In the genomic region with DNA sequence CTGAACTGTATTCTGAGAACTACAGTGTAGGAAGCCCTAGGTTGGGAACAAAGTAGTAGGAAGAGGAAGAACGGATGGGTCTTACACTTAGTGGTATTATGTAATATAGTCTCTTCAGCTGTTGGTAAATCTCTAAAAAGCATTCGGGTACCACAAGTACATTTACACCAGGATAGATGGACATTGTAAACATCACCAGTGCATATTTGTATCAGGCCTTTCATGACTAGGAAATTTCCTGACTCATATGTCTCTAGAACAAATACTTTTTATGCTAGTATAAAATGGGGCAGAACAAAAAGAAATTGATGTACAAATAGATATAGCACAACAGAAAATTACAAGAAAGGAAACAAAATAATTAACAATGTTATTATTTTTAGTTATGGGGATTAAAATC, we compare ENCODE assay signal across 1 cellular context.
TF ChIP-seq lines count a peak whose summit lies in the region.

No MANE protein-coding gene starts in this region.

TF ChIP-seq in IMR-90, 13 proteins besides CTCF, POLR2A, EP300 and RAD21:
- TF ChIP-seq FOS (IDR thresholded peaks at IDR 0.05; ENCODE audit: low read depth, low read length), result no peak
- TF ChIP-seq, protein P1, sequence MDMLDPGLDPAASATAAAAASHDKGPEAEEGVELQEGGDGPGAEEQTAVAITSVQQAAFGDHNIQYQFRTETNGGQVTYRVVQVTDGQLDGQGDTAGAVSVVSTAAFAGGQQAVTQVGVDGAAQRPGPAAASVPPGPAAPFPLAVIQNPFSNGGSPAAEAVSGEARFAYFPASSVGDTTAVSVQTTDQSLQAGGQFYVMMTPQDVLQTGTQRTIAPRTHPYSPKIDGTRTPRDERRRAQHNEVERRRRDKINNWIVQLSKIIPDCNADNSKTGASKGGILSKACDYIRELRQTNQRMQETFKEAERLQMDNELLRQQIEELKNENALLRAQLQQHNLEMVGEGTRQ (IDR thresholded peaks at IDR 0.05; ENCODE audit: low read depth, low read length), result no peak
